In the genomic region with DNA sequence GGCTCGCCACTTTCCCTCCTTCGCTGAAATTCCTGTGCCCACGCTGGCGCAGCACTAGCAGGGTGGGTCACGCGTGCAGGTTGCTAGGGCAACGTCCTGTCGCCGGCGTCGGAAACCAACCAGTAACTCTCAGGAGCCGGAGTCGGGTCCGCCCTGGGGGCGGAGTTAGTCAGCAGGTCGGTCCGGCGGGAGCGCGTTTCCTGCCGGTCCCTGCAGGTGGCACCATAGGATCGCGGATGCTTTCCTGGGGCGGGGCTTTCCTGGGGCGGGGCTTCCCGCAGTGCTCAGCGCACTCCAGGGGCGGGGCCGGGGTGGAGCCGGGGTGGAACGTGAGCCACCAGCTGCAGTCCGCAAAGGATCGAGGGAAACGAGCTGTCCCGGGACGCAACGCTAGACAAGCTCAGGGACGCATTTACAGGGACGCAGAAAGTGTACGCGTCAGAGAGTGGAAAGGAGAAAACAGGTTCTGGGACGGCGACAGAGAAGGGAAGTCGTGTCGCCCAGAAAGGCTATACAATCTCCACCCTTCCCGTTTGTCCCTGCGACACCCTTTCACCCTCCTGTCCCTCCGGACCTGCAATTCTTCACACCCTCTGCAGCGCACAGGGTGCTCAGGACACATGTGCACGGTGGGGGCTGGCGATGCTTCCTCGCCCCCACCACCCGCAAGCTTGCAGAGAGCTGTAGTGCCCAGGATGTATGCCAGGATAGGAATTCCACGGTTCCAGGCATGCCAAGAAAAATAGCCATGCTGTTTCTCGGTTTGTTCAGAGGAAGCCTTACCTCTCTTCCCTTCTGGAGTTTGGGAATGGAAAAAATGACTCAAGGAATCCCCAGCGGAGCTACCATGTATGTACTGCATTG, we compare ENCODE assay signal across 8 cellular contexts. TPM values are rescaled to one million over a fixed set of nuclear protein-coding genes. Genes with fewer than 3 reads are reported as not detected.
DNase-seq lines count a peak whose midpoint lies in the region; ATAC-seq and TF ChIP-seq lines count a peak whose summit lies in the region.

No MANE protein-coding gene starts in this region.

- H3K27me3 ChIP-seq in left lung, result peaks cover 0 to 35% of the 10 kb centered on the region in 2 donors

- peak; percentile 81 for ATAC-seq in GM19395 (IDR thresholded peaks at IDR 0.05; ENCODE audit: unreplicated experiment)
- ATAC-seq in HG03558 (IDR thresholded peaks at IDR 0.05; ENCODE audit: extremely low read depth, unreplicated experiment), result peak; percentile 31
- ATAC-seq in left lung, result peak; percentile 89

- peak overlapping the region; percentile 60 to 87 for H3K27ac ChIP-seq in left lung

- peaks cover 14 to 55% of the 10 kb centered on the region in 2 donors for H3K4me1 ChIP-seq in left lung

- H3K36me3 ChIP-seq in left lung, result no peaks in the 10 kb centered on the region

- DNase-seq in C1 segment of cervical spinal cord (lab: John Stamatoyannopoulos, UW), result peak; percentile 79 to 98 (median 96)
- DNase-seq in NCI-H748 (lab: John Stamatoyannopoulos, UW; ENCODE audit: unreplicated experiment), result peak; percentile 97
- DNase-seq in activated CD4-positive, alpha-beta T cell treated with anti-CD3 and anti-CD28 coated beads, Interleukin-2, amount 50 U/mL, for 1 hour, result peak; percentile 98
- peak; percentile 95 for DNase-seq in dedifferentiated amniotic fluid mesenchymal stem cell (ENCODE audit: extremely low spot score)
- DNase-seq in left lung, result peak; percentile 99 to 100
- peak; percentile 98 for DNase-seq in stimulated activated CD4-positive, alpha-beta T cell treated with anti-CD3 and anti-CD28 coated beads, Interleukin-2, amount 100 ng/mL, for 24 hours

- intact Hi-C loops in left lung (cut with DNase I), result loop anchor here (5.0 to 10.0 kb wide), 4 partner anchors 50 to 110 kb away; no protein-coding TSS in a partner anchor

- H3K4me3 ChIP-seq in left lung, result peak overlapping the region; percentile 31 to 41

- no peaks in the 10 kb centered on the region for H3K9me3 ChIP-seq in left lung

- TF ChIP-seq CTCF in left lung (IDR thresholded peaks at IDR 0.05), result peak; percentile 54 to 86

RNA-seq across cellular contexts. Expression of a gene that starts 12.3 kb away (rescaled TPM):
- total RNA-seq in left lung, result 10 to 100 TPM; 25.9 to 48.6 TPM

RNA-seq across cellular contexts. Expression of a gene that starts 22.9 kb away (rescaled TPM):
- 100 to 1,000 TPM; 165 to 173 TPM for total RNA-seq in left lung

RNA-seq across cellular contexts. Expression of a gene that starts 54.4 kb away (rescaled TPM):
- total RNA-seq in left lung, result 100 to 1,000 TPM; 144 to 149 TPM

Comparison
In these comparisons a context has a peak if more than half of its experiments do, and no peak if none do; other contexts are left out.
1. Peak in every context shown above with its lines: DNase-seq, ATAC-seq, H3K4me3 ChIP-seq and H3K27ac ChIP-seq.
2. ATAC-seq: peak in every context shown above with its lines; median percentile 89 in left lung; 81 in GM19395; 31 in HG03558.